In the genomic region with DNA sequence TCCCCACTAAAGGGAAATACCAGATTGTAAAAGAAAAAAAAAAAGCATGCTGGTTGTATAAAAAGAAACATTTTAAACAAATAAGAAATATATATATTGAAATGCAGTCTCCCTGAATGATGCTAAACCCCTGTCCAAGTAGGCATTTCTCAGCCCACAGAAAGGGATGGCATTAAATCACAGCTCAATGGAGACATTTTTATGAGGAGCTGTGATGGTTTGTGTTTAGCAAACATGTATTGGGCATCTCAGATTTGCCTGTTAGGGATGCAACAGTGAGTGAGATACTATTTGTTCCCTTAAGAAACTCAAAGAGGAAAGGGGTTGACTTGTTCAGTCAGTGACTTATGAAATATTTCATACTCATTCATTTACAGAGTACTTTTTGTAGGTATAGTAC, we compare ENCODE assay signal across 23 cellular contexts. TPM values are rescaled to one million over a fixed set of nuclear protein-coding genes. Genes with fewer than 3 reads are reported as not detected.
DNase-seq lines count a peak whose midpoint lies in the region; TF ChIP-seq lines count a peak whose summit lies in the region.
"Had no signal": no experiment of that assay in that cellular context is flagged by ENCODE, and none has a peak within 500 bp of the region (broad histone marks: within the 10 kb centered on the region; RNA-seq: fewer than 3 reads in every experiment).

No MANE protein-coding gene starts in this region.

- H3K9ac ChIP-seq in BLaER1 treated with 17β-estradiol and CSF1 and Interleukin-3, amounts not matched to agents 10 nM and 100 nM = no peak overlapping the region

- intact Hi-C loops in activated T-helper 1 cell treated with anti-CD3 and anti-CD28 coated beads, Interleukin-12 subunit alpha, Interleukin-12 subunit beta, Interleukin-2, Interleukin-4 antibody, amounts not matched to agents 30 ng/mL and 10 ng/mL and 1 ng/mL, durations not matched to agents 14 hours and 24 hours and 36 hours (cut with micrococcal nuclease) = no loop called here

- TF ChIP-seq CTCF in HEK293 (tag by site-specific recombination; IDR thresholded peaks at IDR 0.05) = no peak
- no peak for TF ChIP-seq CTCF in glutamatergic neuron (IDR thresholded peaks at IDR 0.05; ENCODE audit: partially characterized antibody, unreplicated experiment)

- no peak overlapping the region for H3K4me3 Mint-ChIP-seq in activated T-helper 1 cell treated with anti-CD3 and anti-CD28 coated beads, Interleukin-12 subunit alpha, Interleukin-12 subunit beta, Interleukin-2, Interleukin-4 antibody, amounts not matched to agents 30 ng/mL and 10 ng/mL and 1 ng/mL, durations not matched to agents 14 hours and 24 hours and 36 hours
- no peak overlapping the region for H3K4me3 Mint-ChIP-seq in glutamatergic neuron (ENCODE audit: unreplicated experiment)
- H3K4me3 Mint-ChIP-seq: CD4-positive, CD25-positive, alpha-beta regulatory T cell; CD8-positive, alpha-beta T cell; GM23338 had no signal

- CTCF ChIA-PET in HEK293 (lab: Yijun Ruan, JAX) = no interaction called here

- POLR2A ChIA-PET in HEK293 (lab: Yijun Ruan, JAX) = interaction anchor here (0.7 kb wide), 1 partner anchor 54 kb away, joined by 5 read pairs; no protein-coding TSS in a partner anchor

- H3K4me1 Mint-ChIP-seq in activated T-helper 1 cell treated with anti-CD3 and anti-CD28 coated beads, Interleukin-12 subunit alpha, Interleukin-12 subunit beta, Interleukin-2, Interleukin-4 antibody, amounts not matched to agents 30 ng/mL and 10 ng/mL and 1 ng/mL, durations not matched to agents 14 hours and 24 hours and 36 hours (ENCODE audit: low read depth) = peaks cover 8% of the 10 kb centered on the region
- peaks cover 22% of the 10 kb centered on the region for H3K4me1 Mint-ChIP-seq in glutamatergic neuron (ENCODE audit: low read depth, unreplicated experiment)

- H3K9me3 Mint-ChIP-seq in activated T-helper 1 cell treated with anti-CD3 and anti-CD28 coated beads, Interleukin-12 subunit alpha, Interleukin-12 subunit beta, Interleukin-2, Interleukin-4 antibody, amounts not matched to agents 30 ng/mL and 10 ng/mL and 1 ng/mL, durations not matched to agents 14 hours and 24 hours and 36 hours = no peaks in the 10 kb centered on the region
- H3K9me3 Mint-ChIP-seq in glutamatergic neuron (ENCODE audit: unreplicated experiment) = peaks cover 1% of the 10 kb centered on the region
- H3K9me3 Mint-ChIP-seq: CD8-positive, alpha-beta T cell; GM23338 had no signal

- H3K4me2 ChIP-seq in BLaER1 treated with 17β-estradiol and CSF1 and Interleukin-3, amounts not matched to agents 10 nM and 100 nM = peak overlapping the region in 8 of 11 experiments; percentile 51 to 80 (median 62); a peak in 16 of 22 replicates
- H3K4me2 ChIP-seq: A549, GM23338 had no signal

- no peak overlapping the region for H3K4me3 ChIP-seq in BLaER1 treated with 17β-estradiol and CSF1 and Interleukin-3, amounts not matched to agents 10 nM and 100 nM
- no peak overlapping the region for H3K4me3 ChIP-seq in HEK293 (ENCODE audit: low read depth, low read length)
- H3K4me3 ChIP-seq: A549, GM12878, GM23338, HAP-1 had no signal

- no peak overlapping the region for H3K27ac Mint-ChIP-seq in activated T-helper 1 cell treated with anti-CD3 and anti-CD28 coated beads, Interleukin-12 subunit alpha, Interleukin-12 subunit beta, Interleukin-2, Interleukin-4 antibody, amounts not matched to agents 30 ng/mL and 10 ng/mL and 1 ng/mL, durations not matched to agents 14 hours and 24 hours and 36 hours
- H3K27ac Mint-ChIP-seq in glutamatergic neuron (ENCODE audit: unreplicated experiment) = no peak overlapping the region
- H3K27ac Mint-ChIP-seq: CD4-positive, CD25-positive, alpha-beta regulatory T cell; CD8-positive, alpha-beta T cell; GM23338 had no signal

- peaks cover 5 to 56% (median 45%) of the 10 kb centered on the region in 10 experiments; a peak in 19 of 20 replicates for H3K4me1 ChIP-seq in BLaER1 treated with 17β-estradiol and CSF1 and Interleukin-3, amounts not matched to agents 10 nM and 100 nM
- peaks cover 25% of the 10 kb centered on the region for H3K4me1 ChIP-seq in HEK293 (ENCODE audit: control insufficient read depth, insufficient read depth, low read length)
- H3K4me1 ChIP-seq: BE2C had no signal

- no peaks in the 10 kb centered on the region for H3K36me3 Mint-ChIP-seq in activated T-helper 1 cell treated with anti-CD3 and anti-CD28 coated beads, Interleukin-12 subunit alpha, Interleukin-12 subunit beta, Interleukin-2, Interleukin-4 antibody, amounts not matched to agents 30 ng/mL and 10 ng/mL and 1 ng/mL, durations not matched to agents 14 hours and 24 hours and 36 hours (ENCODE audit: low read depth)
- no peaks in the 10 kb centered on the region for H3K36me3 Mint-ChIP-seq in glutamatergic neuron (ENCODE audit: unreplicated experiment)

- DNase-seq in NCI-H69 (lab: John Stamatoyannopoulos, UW) (peak; percentile 11), left kidney (ENCODE audit: low read depth, low spot score) (peak; percentile 69), glutamatergic neuron (no peak)
- no peak for DNase-seq in activated T-helper 1 cell treated with anti-CD3 and anti-CD28 coated beads, Interleukin-12 subunit alpha, Interleukin-12 subunit beta, Interleukin-2, Interleukin-4 antibody, amounts not matched to agents 30 ng/mL and 10 ng/mL and 1 ng/mL, durations not matched to agents 14 hours and 24 hours and 36 hours (ENCODE audit: low spot score)
- DNase-seq in activated effector memory CD4-positive, alpha-beta T cell treated with anti-CD3 and anti-CD28 coated beads, Interleukin-2, amount 50 U/mL, for 16 hours = no peak
- DNase-seq: 8988T; ACHN; AML-193; BE2C; Caco-2; CD4-positive, CD25-positive, alpha-beta regulatory T cell; CD8-positive, alpha-beta T cell; DMS153; DND-41; EL; GDM1 had no signal

- H3K27me3 ChIP-seq in BLaER1 treated with 17β-estradiol and CSF1 and Interleukin-3, amounts not matched to agents 10 nM and 100 nM = no peaks in the 10 kb centered on the region
- H3K27me3 ChIP-seq: BE2C had no signal

- no peak overlapping the region for H3K27ac ChIP-seq in BLaER1 treated with 17β-estradiol and CSF1 and Interleukin-3, amounts not matched to agents 10 nM and 100 nM
- H3K27ac ChIP-seq in HEK293 (ENCODE audit: extremely low read depth, low read depth, low read length) = no peak overlapping the region
- H3K27ac ChIP-seq: A549, C4-2B had no signal

- H4K20me1 ChIP-seq in BLaER1 treated with 17β-estradiol and CSF1 and Interleukin-3, amounts not matched to agents 10 nM and 100 nM = peaks cover 0 to 71% (median 11%) of the 10 kb centered on the region in 11 experiments; a peak in 12 of 22 replicates

- H3K36me3 ChIP-seq in BLaER1 treated with 17β-estradiol and CSF1 and Interleukin-3, amounts not matched to agents 10 nM and 100 nM = peaks cover 0 to 10% (median 0%) of the 10 kb centered on the region in 11 experiments; a peak in 3 of 22 replicates
- no peaks in the 10 kb centered on the region; a peak in 1 of 3 replicates for H3K36me3 ChIP-seq in HEK293 (ENCODE audit: control insufficient read depth in 2 of 2, insufficient read depth in 1 of 2, low read length in 2 of 2)
- H3K36me3 ChIP-seq: BE2C, HAP-1 had no signal

- peaks cover 0 to 11% (median 0%) of the 10 kb centered on the region in 11 experiments; a peak in 4 of 22 replicates for H3K9me3 ChIP-seq in BLaER1 treated with 17β-estradiol and CSF1 and Interleukin-3, amounts not matched to agents 10 nM and 100 nM (replicated peaks in 1 of 11)
- H3K9me3 ChIP-seq in HEK293 (ENCODE audit: control insufficient read depth, insufficient read depth, low read depth, low read length) = no peaks in the 10 kb centered on the region
- H3K9me3 ChIP-seq: A549, BE2C, Caco-2, HAP-1 had no signal

- H3K27me3 Mint-ChIP-seq in activated T-helper 1 cell treated with anti-CD3 and anti-CD28 coated beads, Interleukin-12 subunit alpha, Interleukin-12 subunit beta, Interleukin-2, Interleukin-4 antibody, amounts not matched to agents 30 ng/mL and 10 ng/mL and 1 ng/mL, durations not matched to agents 14 hours and 24 hours and 36 hours (ENCODE audit: insufficient read depth) = no peaks in the 10 kb centered on the region
- peaks cover 5% of the 10 kb centered on the region for H3K27me3 Mint-ChIP-seq in glutamatergic neuron (ENCODE audit: unreplicated experiment)
- H3K27me3 Mint-ChIP-seq: CD4-positive, CD25-positive, alpha-beta regulatory T cell had no signal

TF ChIP-seq in HEK293, 187 proteins besides CTCF, POLR2A, EP300 and RAD21:
- TF ChIP-seq, protein P1, sequence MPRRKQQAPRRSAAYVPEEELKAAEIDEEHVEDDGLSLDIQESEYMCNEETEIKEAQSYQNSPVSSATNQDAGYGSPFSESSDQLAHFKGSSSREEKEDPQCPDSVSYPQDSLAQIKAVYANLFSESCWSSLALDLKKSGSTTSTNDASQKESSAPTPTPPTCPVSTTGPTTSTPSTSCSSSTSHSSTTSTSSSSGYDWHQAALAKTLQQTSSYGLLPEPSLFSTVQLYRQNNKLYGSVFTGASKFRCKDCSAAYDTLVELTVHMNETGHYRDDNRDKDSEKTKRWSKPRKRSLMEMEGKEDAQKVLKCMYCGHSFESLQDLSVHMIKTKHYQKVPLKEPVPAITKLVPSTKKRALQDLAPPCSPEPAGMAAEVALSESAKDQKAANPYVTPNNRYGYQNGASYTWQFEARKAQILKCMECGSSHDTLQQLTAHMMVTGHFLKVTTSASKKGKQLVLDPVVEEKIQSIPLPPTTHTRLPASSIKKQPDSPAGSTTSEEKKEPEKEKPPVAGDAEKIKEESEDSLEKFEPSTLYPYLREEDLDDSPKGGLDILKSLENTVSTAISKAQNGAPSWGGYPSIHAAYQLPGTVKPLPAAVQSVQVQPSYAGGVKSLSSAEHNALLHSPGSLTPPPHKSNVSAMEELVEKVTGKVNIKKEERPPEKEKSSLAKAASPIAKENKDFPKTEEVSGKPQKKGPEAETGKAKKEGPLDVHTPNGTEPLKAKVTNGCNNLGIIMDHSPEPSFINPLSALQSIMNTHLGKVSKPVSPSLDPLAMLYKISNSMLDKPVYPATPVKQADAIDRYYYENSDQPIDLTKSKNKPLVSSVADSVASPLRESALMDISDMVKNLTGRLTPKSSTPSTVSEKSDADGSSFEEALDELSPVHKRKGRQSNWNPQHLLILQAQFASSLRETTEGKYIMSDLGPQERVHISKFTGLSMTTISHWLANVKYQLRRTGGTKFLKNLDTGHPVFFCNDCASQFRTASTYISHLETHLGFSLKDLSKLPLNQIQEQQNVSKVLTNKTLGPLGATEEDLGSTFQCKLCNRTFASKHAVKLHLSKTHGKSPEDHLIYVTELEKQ (tag by site-specific recombination; IDR thresholded peaks at IDR 0.05; ENCODE audit: borderline replicate concordance) = no peak
- TF ChIP-seq FEZF1 (tag by site-specific recombination; IDR thresholded peaks at IDR 0.05) = 0 out of 2 replicates have a peak, but pooled peaks have one; percentile 30
- 0 out of 2 replicates have a peak, but pooled peaks have one; percentile 20 for TF ChIP-seq MZF1 (tag by site-specific recombination; IDR thresholded peaks at IDR 0.05; ENCODE audit: borderline replicate concordance)

RNA-seq across cellular contexts. Expression of gene KAT6B, which starts 51.5 kb away (rescaled TPM):
- total RNA-seq in activated T-helper 1 cell treated with anti-CD3 and anti-CD28 coated beads, Interleukin-12 subunit alpha, Interleukin-12 subunit beta, Interleukin-2, Interleukin-4 antibody, amounts not matched to agents 30 ng/mL and 10 ng/mL and 1 ng/mL, durations not matched to agents 14 hours and 24 hours and 36 hours = 24.6 and 26.9 TPM in 2 replicates
- 75.3 TPM for total RNA-seq in glutamatergic neuron (ENCODE audit: unreplicated experiment)

Comparison
In these comparisons a context has a peak if more than half of its experiments do, and no peak if none do; other contexts are left out.
1. DNase-seq: peak in NCI-H69 (single experiment) and left kidney (single experiment); none in activated T-helper 1 cell treated with anti-CD3 and anti-CD28 coated beads, Interleukin-12 subunit alpha, Interleukin-12 subunit beta, Interleukin-2, Interleukin-4 antibody, amounts not matched to agents 30 ng/mL and 10 ng/mL and 1 ng/mL, durations not matched to agents 14 hours and 24 hours and 36 hours (single experiment), glutamatergic neuron (single experiment) and activated effector memory CD4-positive, alpha-beta T cell treated with anti-CD3 and anti-CD28 coated beads, Interleukin-2, amount 50 U/mL, for 16 hours (single experiment).